In genomic region chr1:36420836-36421317, GRCh38 we compare ENCODE assay signal across 8 cellular contexts. TPM values are rescaled to one million over a fixed set of nuclear protein-coding genes. Genes with fewer than 3 reads are reported as not detected.
DNase-seq lines count a peak whose midpoint lies in the region; ATAC-seq, FAIRE-seq and TF ChIP-seq lines count a peak whose summit lies in the region.

No MANE protein-coding gene starts in this region.

- TF ChIP-seq POLR2A in H1 (IDR thresholded peaks at IDR 0.05; ENCODE audit: control extremely low read depth in 1 of 2, low read depth in 2 of 2, low read length in 2 of 2) = no peak

- H3K27me3 ChIP-seq in H1 (replicated peaks in 1 of 4; ENCODE audit: control insufficient read depth in 3 of 4, extremely low read depth in 1 of 4, insufficient read depth in 3 of 4, low read length in 3 of 4) = no peaks in the 10 kb centered on the region

- no peak overlapping the region; the same call in 1 of the 2 replicates for H2BK15ac ChIP-seq in H1 (ENCODE audit: low read length)

- H3K4me2 ChIP-seq in H1 (ENCODE audit: insufficient read depth in 1 of 2, low read depth in 2 of 2, low read length in 2 of 2) = no peak overlapping the region

- no peak overlapping the region for H2AK5ac ChIP-seq in H1 (ENCODE audit: low read depth, low read length)

- no peak overlapping the region for H3K9ac ChIP-seq in H1 (replicated peaks in 1 of 4; ENCODE audit: extremely low read depth in 1 of 4, low read depth in 3 of 4, low read length in 3 of 4)

- H3K9me3 ChIP-seq in H1 (ENCODE audit: insufficient read depth in 2 of 2, low read depth in 1 of 2, low read length in 1 of 2) = no peaks in the 10 kb centered on the region

- DNase-seq in GM03348 (ENCODE audit: low spot score) (peak; percentile 89), HuH-7 (ENCODE audit: low spot score) (peak; percentile 64), NOMO-1 treated with dmso at 0.1 percent for 144 hours (lab: John Stamatoyannopoulos, UW; ENCODE audit: unreplicated experiment) (peak; percentile 65), H1 (ENCODE audit: low read depth in 1 of 2, low spot score in 2 of 2) (peak; percentile 79 to 100), midbrain (lab: John Stamatoyannopoulos, UW) (peak; percentile 89)
- peak; percentile 70 to 97 (median 94) for DNase-seq in activated CD8-positive, alpha-beta memory T cell treated with anti-CD3 and anti-CD28 coated beads for 48 hours (ENCODE audit: low read depth in 2 of 3, low spot score in 2 of 3)
- DNase-seq in stimulated activated CD8-positive, alpha-beta memory T cell treated with anti-CD3 and anti-CD28 coated beads, Interleukin-2, amount 100 ng/mL, for 48 hours (ENCODE audit: low read depth in 2 of 2) = peak; percentile 77 to 94

- H2BK120ac ChIP-seq in H1 (replicated peaks; ENCODE audit: low read depth, low read length) = no peak overlapping the region

- H4K91ac ChIP-seq in H1 (replicated peaks; ENCODE audit: insufficient read length, low read length) = no peak overlapping the region

- no peak overlapping the region for H3K56ac ChIP-seq in H1 (replicated peaks; ENCODE audit: insufficient read length, low read depth, low read length)

- H3K79me2 ChIP-seq in H1 (ENCODE audit: control insufficient read depth in 1 of 2, insufficient read depth in 2 of 2, low read length in 2 of 2) = no peaks in the 10 kb centered on the region

- no peak overlapping the region for H2BK5ac ChIP-seq in H1 (ENCODE audit: low read depth, low read length)

- no peak for TF ChIP-seq EP300 in H1 (IDR thresholded peaks at IDR 0.05; ENCODE audit: borderline replicate concordance in 1 of 2, low read depth in 2 of 2, low read length in 2 of 2)

- no peaks in the 10 kb centered on the region for H3K4me1 ChIP-seq in H1 (replicated peaks in 1 of 4; ENCODE audit: control insufficient read depth in 3 of 4, insufficient read depth in 4 of 4, low read length in 3 of 4)

- no peaks in the 10 kb centered on the region for H4K20me1 ChIP-seq in H1 (replicated peaks in 1 of 2; ENCODE audit: control insufficient read depth in 1 of 2, insufficient read depth in 2 of 2, low read length in 2 of 2)

- 32% methylated on average over 13 of the region's 13 CpGs; no CpG with 5 or more reads in 1 of the 2 experiments for WGBS in H1 (ENCODE audit: extremely low coverage in 1 of 2, insufficient coverage in 1 of 2, insufficient read length in 1 of 2, insufficient replicate concordance in 2 of 2, low coverage in 1 of 2, low lambda C conversion rate in 2 of 2, missing lambda C conversion rate in 1 of 2), 2 experiments

- H3K18ac ChIP-seq in H1 (ENCODE audit: extremely low read depth, low read length) = no peak overlapping the region

- no peak overlapping the region for H3K23ac ChIP-seq in H1 (ENCODE audit: insufficient read length)

- ATAC-seq in GM19035 (IDR thresholded peaks at IDR 0.05; ENCODE audit: unreplicated experiment) = no peak

- no peaks in the 10 kb centered on the region for H3K23me2 ChIP-seq in H1 (ENCODE audit: low read depth, low read length)

- H3K79me1 ChIP-seq in H1 (ENCODE audit: low read depth, low read length) = no peaks in the 10 kb centered on the region

- H3K36me3 ChIP-seq in H1 (ENCODE audit: control insufficient read depth in 2 of 4, insufficient read depth in 4 of 4, low read length in 3 of 4) = no peaks in the 10 kb centered on the region

- no peak overlapping the region for H3K14ac ChIP-seq in H1 (ENCODE audit: insufficient read length)

- POLR2A ChIA-PET in H1 (lab: Charles Lee; ENCODE audit: partially characterized antibody) = interaction anchor here (1.5 to 3.3 kb wide), 4 partner anchors 34 to 115 kb away, joined by 3 to 18 read pairs (median 6); partner anchors contain the start of gene SH3D21

- no peak overlapping the region for H3K4me3 ChIP-seq in H1 (ENCODE audit: extremely low read depth in 1 of 4, insufficient read depth in 2 of 4, low read depth in 3 of 4, low read length in 4 of 4)

- no peak overlapping the region for H3K27ac ChIP-seq in H1 (ENCODE audit: low read depth, low read length)

- H2AFZ ChIP-seq in H1 (ENCODE audit: low read length) = no peak overlapping the region

- peak; percentile 94 to 96 for TF ChIP-seq RAD21 in H1 (IDR thresholded peaks at IDR 0.05 in 1 of 2, conservative IDR thresholded peaks at IDR 0.05 in 1 of 2; ENCODE audit: low read depth in 2 of 2, low read length in 2 of 2)

- peak; percentile 91 to 99 (median 99) for TF ChIP-seq CTCF in H1 (IDR thresholded peaks at IDR 0.05; ENCODE audit: control extremely low read depth in 1 of 3, insufficient read depth in 1 of 3, low read depth in 1 of 3, low read length in 3 of 3)

- no peak overlapping the region for H4K5ac ChIP-seq in H1 (ENCODE audit: insufficient read length, low read depth, low read length)

- H3K4ac ChIP-seq in H1 (replicated peaks; ENCODE audit: insufficient read length, low read depth, low read length) = no peak overlapping the region

- no peak overlapping the region for H4K8ac ChIP-seq in H1 (ENCODE audit: extremely low read depth, insufficient read depth, low read length)

- no peak overlapping the region for H2BK12ac ChIP-seq in H1 (ENCODE audit: low read depth, low read length)

- CTCF ChIA-PET in H1 (lab: Charles Lee; ENCODE audit: partially characterized antibody) = interaction anchor here (0.6 to 4.6 kb wide), 14 partner anchors 8 to 294 kb away, joined by 3 to 30 read pairs (median 6); no protein-coding TSS in a partner anchor

- no peak overlapping the region for H2BK20ac ChIP-seq in H1 (ENCODE audit: low read length)

- peak; percentile 98 for FAIRE-seq in H1 (lab: Jason Lieb, UNC)

TF ChIP-seq in H1, 55 proteins besides CTCF, POLR2A, EP300 and RAD21 (continues in another document):
- TF ChIP-seq YY1 (IDR thresholded peaks at IDR 0.05; ENCODE audit: low read depth, low read length) = peak; percentile 22; the same call in 1 of the 2 replicates
- TF ChIP-seq JUND (IDR thresholded peaks at IDR 0.05; ENCODE audit: low read length) = 0 out of 2 replicates have a peak, but pooled peaks have one; percentile 53
- 0 out of 2 replicates have a peak, but pooled peaks have one; percentile 8 for TF ChIP-seq SP1 (IDR thresholded peaks at IDR 0.05; ENCODE audit: low read depth, low read length)
- peak; percentile 16; the same call in 1 of the 2 replicates for TF ChIP-seq TAF1 (IDR thresholded peaks at IDR 0.05; ENCODE audit: low read depth, low read length)
- 0 out of 2 replicates have a peak, but pooled peaks have one; percentile 9 for TF ChIP-seq BRCA1 (IDR thresholded peaks at IDR 0.05; ENCODE audit: low read depth, low read length)
- TF ChIP-seq CBX8 (IDR thresholded peaks at IDR 0.05; ENCODE audit: borderline replicate concordance, low read depth, low read length) = no peak
- TF ChIP-seq ATF3 (IDR thresholded peaks at IDR 0.05; ENCODE audit: insufficient read depth, low read depth, low read length) = no peak
- 0 out of 2 replicates have a peak, but pooled peaks have one; percentile 43 for TF ChIP-seq SP4 (IDR thresholded peaks at IDR 0.05; ENCODE audit: low read length)

RNA-seq across cellular contexts. Expression of gene LSM10, which starts 23.2 kb away (rescaled TPM):
- 59.1 and 59.5 TPM in 2 replicates for total RNA-seq in H1 (2021; fragmentation: NEBNext Ultra II Directional; extraction: Animal tissue kit (Norgen Biotek cat#: 25700))
- polyA plus RNA-seq in H1 (2011; rRNA removed) = 127 and 140 TPM in 2 replicates
- 111 TPM for polyA plus RNA-seq in H1 (2011; cell fraction: cytosol; rRNA removed)
- 81.9 TPM for polyA plus RNA-seq in H1 (2011; cell fraction: nucleus; rRNA removed)
- polyA plus RNA-seq in H1 (2012, experiment 1 of 2) = 50.0 to 87.8 TPM (median 80.4 TPM) in 4 replicates
- polyA plus RNA-seq in H1 (2012, experiment 2 of 2) = 128 TPM
- 49.0 TPM for polyA plus RNA-seq in H1 (2013, experiment 1 of 2)
- 51.5 TPM for polyA plus RNA-seq in H1 (2013, experiment 2 of 2)
- polyA minus RNA-seq in H1 (2011; rRNA and poly(A)+ RNA removed) = 48.7 and 51.4 TPM in 2 replicates
- polyA minus RNA-seq in H1 (2011; cell fraction: cytosol; rRNA and poly(A)+ RNA removed) = 28.0 TPM
- 25.3 TPM for polyA minus RNA-seq in H1 (2011; cell fraction: nucleus; rRNA and poly(A)+ RNA removed)

RNA-seq across cellular contexts. Expression of gene OSCP1, which starts 29.4 kb away (rescaled TPM):
- total RNA-seq in H1 (2021; fragmentation: NEBNext Ultra II Directional; extraction: Animal tissue kit (Norgen Biotek cat#: 25700)) = 1.4 and 1.8 TPM in 2 replicates
- 3.2 and 3.3 TPM in 2 replicates for polyA plus RNA-seq in H1 (2011; rRNA removed)
- polyA plus RNA-seq in H1 (2011; cell fraction: cytosol; rRNA removed) = 2.4 TPM
- polyA plus RNA-seq in H1 (2011; cell fraction: nucleus; rRNA removed) = 1.9 TPM
- 2.8 to 4.8 TPM (median 4.1 TPM) in 4 replicates for polyA plus RNA-seq in H1 (2012, experiment 1 of 2)
- 3.5 TPM for polyA plus RNA-seq in H1 (2012, experiment 2 of 2)
- 2.0 TPM for polyA plus RNA-seq in H1 (2013, experiment 1 of 2)
- 2.2 TPM for polyA plus RNA-seq in H1 (2013, experiment 2 of 2)
- 1.7 and 4.6 TPM in 2 replicates for polyA minus RNA-seq in H1 (2011; rRNA and poly(A)+ RNA removed)
- polyA minus RNA-seq in H1 (2011; cell fraction: cytosol; rRNA and poly(A)+ RNA removed) = 0.81 TPM
- 4.4 TPM for polyA minus RNA-seq in H1 (2011; cell fraction: nucleus; rRNA and poly(A)+ RNA removed)

RNA-seq across cellular contexts. Expression of gene STK40, which starts 35.2 kb away (rescaled TPM):
- 25.3 and 28.6 TPM in 2 replicates for total RNA-seq in H1 (2021; fragmentation: NEBNext Ultra II Directional; extraction: Animal tissue kit (Norgen Biotek cat#: 25700))
- 13.6 and 18.4 TPM in 2 replicates for polyA plus RNA-seq in H1 (2011; rRNA removed)
- 13.7 TPM for polyA plus RNA-seq in H1 (2011; cell fraction: cytosol; rRNA removed)
- polyA plus RNA-seq in H1 (2011; cell fraction: nucleus; rRNA removed) = 21.5 TPM
- polyA plus RNA-seq in H1 (2012, experiment 1 of 2) = 13.3 to 18.6 TPM (median 17.3 TPM) in 4 replicates
- 17.6 TPM for polyA plus RNA-seq in H1 (2012, experiment 2 of 2)
- 16.9 TPM for polyA plus RNA-seq in H1 (2013, experiment 1 of 2)
- polyA plus RNA-seq in H1 (2013, experiment 2 of 2) = 16.6 TPM
- 16.3 and 18.9 TPM in 2 replicates for polyA minus RNA-seq in H1 (2011; rRNA and poly(A)+ RNA removed)
- polyA minus RNA-seq in H1 (2011; cell fraction: cytosol; rRNA and poly(A)+ RNA removed) = 9.5 TPM
- 5.5 TPM for polyA minus RNA-seq in H1 (2011; cell fraction: nucleus; rRNA and poly(A)+ RNA removed)

RNA-seq across cellular contexts. Expression of gene MRPS15, which starts 43.3 kb away (rescaled TPM):
- 129 and 130 TPM in 2 replicates for total RNA-seq in H1 (2021; fragmentation: NEBNext Ultra II Directional; extraction: Animal tissue kit (Norgen Biotek cat#: 25700))
- 53.0 and 53.6 TPM in 2 replicates for polyA plus RNA-seq in H1 (2011; rRNA removed)
- 93.7 TPM for polyA plus RNA-seq in H1 (2011; cell fraction: cytosol; rRNA removed)
- 52.9 TPM for polyA plus RNA-seq in H1 (2011; cell fraction: nucleus; rRNA removed)
- polyA plus RNA-seq in H1 (2012, experiment 1 of 2) = 97.0 to 108 TPM (median 100 TPM) in 4 replicates
- polyA plus RNA-seq in H1 (2012, experiment 2 of 2) = 119 TPM
- polyA plus RNA-seq in H1 (2013, experiment 1 of 2) = 161 TPM
- 167 TPM for polyA plus RNA-seq in H1 (2013, experiment 2 of 2)
- polyA minus RNA-seq in H1 (2011; rRNA and poly(A)+ RNA removed) = 24.3 and 24.6 TPM in 2 replicates
- 27.2 TPM for polyA minus RNA-seq in H1 (2011; cell fraction: cytosol; rRNA and poly(A)+ RNA removed)
- polyA minus RNA-seq in H1 (2011; cell fraction: nucleus; rRNA and poly(A)+ RNA removed) = 26.8 TPM
